In genomic region chr18:72674710-72675109, GRCh38 we compare ENCODE assay signal across 14 cellular contexts.
DNase-seq lines count a peak whose midpoint lies in the region; ATAC-seq and TF ChIP-seq lines count a peak whose summit lies in the region.
"Had no signal": no experiment of that assay in that cellular context is flagged by ENCODE, and none has a peak within 500 bp of the region (broad histone marks: within the 10 kb centered on the region; RNA-seq: fewer than 3 reads in every experiment).

No MANE protein-coding gene starts in this region.

- H3K4me3 ChIP-seq in heart right ventricle: no peak overlapping the region
- H3K4me3 ChIP-seq: suprapubic skin had no signal

- POLR2A ChIA-PET in activated CD8-positive, alpha-beta T cell treated with anti-CD3 and anti-CD28 coated beads for 36 hours (lab: Charles Lee): no interaction called here

- CTCF ChIA-PET in activated CD8-positive, alpha-beta T cell treated with anti-CD3 and anti-CD28 coated beads for 36 hours (lab: Charles Lee): no interaction called here

- DNase-seq in glutamatergic neuron: peak; percentile 80
- no peak for DNase-seq in NCI-H146 treated with DMSO at 0.1 percent for 48 hours (lab: John Stamatoyannopoulos, UW; ENCODE audit: unreplicated experiment)
- DNase-seq in NK-92 treated with Interleukin-12 subunit alpha and Interleukin-12 subunit beta, amount 100 ng/mL, for 24 hours (lab: John Stamatoyannopoulos, UW): no peak
- no peak for DNase-seq in heart right ventricle
- DNase-seq in activated CD8-positive, alpha-beta T cell treated with anti-CD3 and anti-CD28 coated beads for 36 hours: no peak
- DNase-seq: DMS79 treated with DMSO at 0.1 percent for 48 hours; NCI-H1417; Right ventricle myocardium superior; stimulated activated CD4-positive, alpha-beta T cell treated with anti-CD3 and anti-CD28 coated beads, Interleukin-2, amount 100 ng/mL, for 24 hours had no signal

- WGBS in heart right ventricle, 2 donors: 84 to 87% methylated on average over 7 of the region's 7 CpGs

- no peaks in the 10 kb centered on the region for H3K9me3 ChIP-seq in heart right ventricle
- H3K9me3 ChIP-seq: suprapubic skin had no signal

- peaks cover 9% of the 10 kb centered on the region for H3K9me3 Mint-ChIP-seq in glutamatergic neuron (ENCODE audit: unreplicated experiment)
- no peaks in the 10 kb centered on the region for H3K9me3 Mint-ChIP-seq in activated CD8-positive, alpha-beta T cell treated with anti-CD3 and anti-CD28 coated beads for 36 hours
- H3K9me3 Mint-ChIP-seq: neural crest cell had no signal

- H3K4me3 Mint-ChIP-seq in glutamatergic neuron (ENCODE audit: unreplicated experiment): peak overlapping the region; percentile 50
- no peak overlapping the region for H3K4me3 Mint-ChIP-seq in activated CD8-positive, alpha-beta T cell treated with anti-CD3 and anti-CD28 coated beads for 36 hours
- H3K4me3 Mint-ChIP-seq: neural crest cell had no signal

- H3K36me3 Mint-ChIP-seq in glutamatergic neuron (ENCODE audit: unreplicated experiment): no peaks in the 10 kb centered on the region
- H3K36me3 Mint-ChIP-seq in activated CD8-positive, alpha-beta T cell treated with anti-CD3 and anti-CD28 coated beads for 36 hours (ENCODE audit: low read depth): no peaks in the 10 kb centered on the region

- peaks cover 29% of the 10 kb centered on the region for H3K4me1 Mint-ChIP-seq in glutamatergic neuron (ENCODE audit: low read depth, unreplicated experiment)
- no peaks in the 10 kb centered on the region for H3K4me1 Mint-ChIP-seq in activated CD8-positive, alpha-beta T cell treated with anti-CD3 and anti-CD28 coated beads for 36 hours (ENCODE audit: low read depth)
- H3K4me1 Mint-ChIP-seq: neural crest cell had no signal

- ATAC-seq in GM18873 (IDR thresholded peaks at IDR 0.05; ENCODE audit: low FRiP score, unreplicated experiment): peak; percentile 55
- ATAC-seq in GM21619 (IDR thresholded peaks at IDR 0.05; ENCODE audit: unreplicated experiment): peak; percentile 90
- peak; percentile 59 for ATAC-seq in HG03139 (IDR thresholded peaks at IDR 0.05; ENCODE audit: unreplicated experiment)
- no peak for ATAC-seq in heart right ventricle
- no peak for ATAC-seq in activated CD8-positive, alpha-beta T cell treated with anti-CD3 and anti-CD28 coated beads for 36 hours

- H3K27ac Mint-ChIP-seq in glutamatergic neuron (ENCODE audit: unreplicated experiment): peak overlapping the region; percentile 80
- H3K27ac Mint-ChIP-seq in activated CD8-positive, alpha-beta T cell treated with anti-CD3 and anti-CD28 coated beads for 36 hours: no peak overlapping the region

- no peak overlapping the region for H3K27ac ChIP-seq in heart right ventricle
- H3K27ac ChIP-seq: suprapubic skin had no signal

- H3K4me1 ChIP-seq in heart right ventricle: no peaks in the 10 kb centered on the region
- H3K4me1 ChIP-seq: suprapubic skin had no signal

- intact Hi-C loops in heart right ventricle (cut with DNase I): no loop called here
- intact Hi-C loops in activated CD8-positive, alpha-beta T cell treated with anti-CD3 and anti-CD28 coated beads for 36 hours (cut with micrococcal nuclease): no loop called here

- no peaks in the 10 kb centered on the region for H3K36me3 ChIP-seq in heart right ventricle
- H3K36me3 ChIP-seq: suprapubic skin had no signal

- H3K27me3 ChIP-seq in heart right ventricle: peaks cover 0 to 11% (median 0%) of the 10 kb centered on the region in 7 donors

- TF ChIP-seq CTCF in glutamatergic neuron (IDR thresholded peaks at IDR 0.05; ENCODE audit: partially characterized antibody, unreplicated experiment) (no peak), heart right ventricle (IDR thresholded peaks at IDR 0.05) (no peak)
- TF ChIP-seq CTCF in activated CD8-positive, alpha-beta T cell treated with anti-CD3 and anti-CD28 coated beads for 36 hours (IDR thresholded peaks at IDR 0.05): no peak

- H3K27me3 Mint-ChIP-seq in glutamatergic neuron (ENCODE audit: unreplicated experiment): peaks cover 5% of the 10 kb centered on the region
- no peaks in the 10 kb centered on the region for H3K27me3 Mint-ChIP-seq in activated CD8-positive, alpha-beta T cell treated with anti-CD3 and anti-CD28 coated beads for 36 hours

Comparison
In these comparisons a context has a peak if more than half of its experiments do, and no peak if none do; other contexts are left out.
1. ATAC-seq: peak in GM18873 (single experiment), GM21619 (single experiment) and HG03139 (single experiment); none in heart right ventricle (0 of 8) and activated CD8-positive, alpha-beta T cell treated with anti-CD3 and anti-CD28 coated beads for 36 hours (single experiment).